In the genomic region with DNA sequence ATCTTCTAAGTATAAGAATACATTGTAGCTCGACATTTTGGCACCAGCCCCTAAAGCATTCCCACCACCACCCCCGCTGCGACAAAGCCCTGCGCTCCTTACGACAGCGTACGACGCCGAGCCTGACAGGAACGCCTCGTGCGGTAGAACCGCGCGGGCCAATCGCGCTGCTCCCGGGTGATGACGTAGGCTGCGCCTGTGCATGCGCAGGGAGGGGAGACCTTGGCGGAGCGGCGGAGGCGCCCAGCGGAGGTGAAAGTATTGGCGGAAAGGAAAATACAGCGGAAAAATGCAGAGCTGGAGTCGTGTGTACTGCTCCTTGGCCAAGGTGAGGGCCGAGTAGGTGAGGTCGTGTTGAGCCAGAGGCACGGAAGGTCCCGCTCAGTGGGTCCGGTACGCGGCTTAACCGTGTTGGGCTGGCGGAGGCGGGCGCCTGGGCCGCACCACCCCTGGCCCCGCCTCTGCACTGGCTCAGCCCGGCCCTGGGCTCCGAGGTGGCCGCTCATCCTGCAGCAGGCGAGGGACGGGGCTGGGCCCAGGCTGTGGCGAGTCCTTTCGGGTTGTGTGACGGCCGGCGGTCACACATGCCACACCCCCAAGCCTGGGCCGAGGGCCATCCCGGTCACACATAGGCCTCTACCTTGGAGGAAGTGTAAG, we compare ENCODE assay signal across 8 cellular contexts. TPM values are rescaled to one million over a fixed set of nuclear protein-coding genes. Genes with fewer than 3 reads are reported as not detected.
DNase-seq lines count a peak whose midpoint lies in the region; ATAC-seq and TF ChIP-seq lines count a peak whose summit lies in the region.

DLD (plus strand) TSS at position 222 of the 657 bp plus-strand sequence; CDS start at position 290, 68 bp downstream.

- H3K4me1 ChIP-seq in DND-41 (ENCODE audit: insufficient read depth, low read length) (peaks cover 45% of the 10 kb centered on the region), GM23248 (ENCODE audit: insufficient read depth) (peaks cover 29% of the 10 kb centered on the region)

- H3K9me2 ChIP-seq in GM23248 (ENCODE audit: insufficient read depth), result no peaks in the 10 kb centered on the region

- peak within 1 kb of the TSS; percentile 90 to 94 for H3K4me3 ChIP-seq in DND-41 (ENCODE audit: low read depth in 1 of 2, low read length in 2 of 2)
- H3K4me3 ChIP-seq in GM23248, result peak within 1 kb of the TSS; percentile 85
- peak within 1 kb of the TSS; percentile 86 for H3K4me3 ChIP-seq in fibroblast of mammary gland (ENCODE audit: control insufficient read depth, low read depth, low read length)

- ATAC-seq in DND-41 (ENCODE audit: insufficient read depth, low read depth), result peak; percentile 99
- peak; percentile 98 for ATAC-seq in activated T-helper 17 cell treated with anti-CD3 and anti-CD28 coated beads, Interleukin-2, amount 50 U/mL, for 72 hours (replicated peaks)
- ATAC-seq in natural killer cell treated with Interleukin-12 subunit alpha and Interleukin-12 subunit beta and Interleukin-15 and Interleukin-18, amount 100 ng/mL, for 72 hours, result peak; percentile 98
- ATAC-seq in stimulated activated naive CD8-positive, alpha-beta T cell treated with anti-CD3 and anti-CD28 coated beads, Interleukin-15, Interleukin-2, amounts not matched to agents 100 U/mL and 50 U/mL, for 24 hours, result peak; percentile 99

- peak within 1 kb of the TSS; percentile 81 for H2AFZ ChIP-seq in DND-41 (ENCODE audit: low read depth, low read length)
- peak within 1 kb of the TSS; percentile 97 for H2AFZ ChIP-seq in GM23248

- peaks cover 31% of the 10 kb centered on the region for H3K36me3 ChIP-seq in DND-41 (ENCODE audit: insufficient read depth, low read length)
- peaks cover 13% of the 10 kb centered on the region; the same call in 1 of the 2 replicates for H3K36me3 ChIP-seq in GM23248 (ENCODE audit: low read depth)

- H3K9me3 ChIP-seq in DND-41 (ENCODE audit: insufficient read depth, low read length, severe bottlenecking) (no peaks in the 10 kb centered on the region), GM23248 (ENCODE audit: low read depth) (no peaks in the 10 kb centered on the region)

- H3K79me2 ChIP-seq in DND-41 (ENCODE audit: insufficient read depth, low read length) (peaks cover 51% of the 10 kb centered on the region), GM23248 (ENCODE audit: insufficient read depth) (peaks cover 49% of the 10 kb centered on the region)

- peaks cover 26% of the 10 kb centered on the region for H4K20me1 ChIP-seq in DND-41 (ENCODE audit: insufficient read depth, low read length)
- no peaks in the 10 kb centered on the region; the same call in 1 of the 2 replicates for H4K20me1 ChIP-seq in GM23248 (ENCODE audit: insufficient read depth)

- H3K27ac ChIP-seq in DND-41 (ENCODE audit: low read length) (peak within 1 kb of the TSS; percentile 87), GM23248 (peak within 1 kb of the TSS; percentile 86), RWPE1 (peak within 1 kb of the TSS; percentile 82)

- DNase-seq in DND-41, result peak; percentile 94
- peak; percentile 98 for DNase-seq in GM23248
- DNase-seq in LHCN-M2 (ENCODE audit: low read depth), result peak; percentile 92
- peak; percentile 94 for DNase-seq in RWPE1 (ENCODE audit: low spot score)
- peak; percentile 90 for DNase-seq in fibroblast of mammary gland (ENCODE audit: low read depth)
- DNase-seq in natural killer cell treated with Interleukin-12 subunit alpha and Interleukin-12 subunit beta and Interleukin-15 and Interleukin-18, amount 100 ng/mL, for 72 hours (ENCODE audit: low spot score), result peak; percentile 95
- DNase-seq in stimulated activated naive CD8-positive, alpha-beta T cell treated with anti-CD3 and anti-CD28 coated beads, Interleukin-15, Interleukin-2, amounts not matched to agents 100 U/mL and 50 U/mL, for 24 hours, result peak; percentile 94

- H3F3A ChIP-seq in GM23248 (ENCODE audit: insufficient read depth), result 0 out of 2 replicates have a peak, but pooled peaks cover 10% of the 10 kb centered on the region

- H3K4me1 Mint-ChIP-seq in activated T-helper 17 cell treated with anti-CD3 and anti-CD28 coated beads, Interleukin-2, amount 50 U/mL, for 72 hours, result peaks cover 24% of the 10 kb centered on the region
- H3K4me1 Mint-ChIP-seq in natural killer cell treated with Interleukin-12 subunit alpha and Interleukin-12 subunit beta and Interleukin-15 and Interleukin-18, amount 100 ng/mL, for 72 hours (ENCODE audit: low read depth in 2 of 2), result peaks cover 36 to 44% of the 10 kb centered on the region in 2 donors

- peak within 1 kb of the TSS; percentile 99 for H3K27ac Mint-ChIP-seq in activated T-helper 17 cell treated with anti-CD3 and anti-CD28 coated beads, Interleukin-2, amount 50 U/mL, for 72 hours
- H3K27ac Mint-ChIP-seq in natural killer cell treated with Interleukin-12 subunit alpha and Interleukin-12 subunit beta and Interleukin-15 and Interleukin-18, amount 100 ng/mL, for 72 hours, result peak within 1 kb of the TSS; percentile 93 to 99

- H3K36me3 Mint-ChIP-seq in activated T-helper 17 cell treated with anti-CD3 and anti-CD28 coated beads, Interleukin-2, amount 50 U/mL, for 72 hours (ENCODE audit: low read depth), result peaks cover 46% of the 10 kb centered on the region
- peaks cover 23% of the 10 kb centered on the region for H3K36me3 Mint-ChIP-seq in natural killer cell treated with Interleukin-12 subunit alpha and Interleukin-12 subunit beta and Interleukin-15 and Interleukin-18, amount 100 ng/mL, for 72 hours

- CTCF ChIA-PET in RWPE1 (lab: Yijun Ruan, JAX), result interaction anchor here (1.0 kb wide), 1 partner anchor 16 kb away, joined by 3 read pairs; no protein-coding TSS in a partner anchor

- peak within 1 kb of the TSS; percentile 64 for H3K4me2 ChIP-seq in DND-41 (ENCODE audit: insufficient read depth, low read length)
- peak within 1 kb of the TSS; percentile 82 for H3K4me2 ChIP-seq in GM23248 (ENCODE audit: unreplicated experiment)

- POLR2A ChIA-PET in RWPE1 (lab: Yijun Ruan, JAX; ENCODE audit: low non-redundant PET), result no interaction called here

- H3K27me3 Mint-ChIP-seq in activated T-helper 17 cell treated with anti-CD3 and anti-CD28 coated beads, Interleukin-2, amount 50 U/mL, for 72 hours, result no peaks in the 10 kb centered on the region
- H3K27me3 Mint-ChIP-seq in natural killer cell treated with Interleukin-12 subunit alpha and Interleukin-12 subunit beta and Interleukin-15 and Interleukin-18, amount 100 ng/mL, for 72 hours, result no peaks in the 10 kb centered on the region

- H3K9me3 Mint-ChIP-seq in activated T-helper 17 cell treated with anti-CD3 and anti-CD28 coated beads, Interleukin-2, amount 50 U/mL, for 72 hours, result no peaks in the 10 kb centered on the region
- no peaks in the 10 kb centered on the region for H3K9me3 Mint-ChIP-seq in natural killer cell treated with Interleukin-12 subunit alpha and Interleukin-12 subunit beta and Interleukin-15 and Interleukin-18, amount 100 ng/mL, for 72 hours

- 1% methylated on average over 48 to 54 of the region's 54 CpGs for WGBS in GM23248 (ENCODE audit: low coverage in 1 of 2, low lambda C conversion rate in 2 of 2, missing lambda C conversion rate in 2 of 2), 2 experiments

- no peaks in the 10 kb centered on the region for H3K27me3 ChIP-seq in DND-41 (ENCODE audit: insufficient read depth, low read length, poor library complexity)
- H3K27me3 ChIP-seq in GM23248 (replicated peaks; ENCODE audit: insufficient read depth), result no peaks in the 10 kb centered on the region

- H3K9ac ChIP-seq in DND-41 (ENCODE audit: low read depth, low read length) (peak within 1 kb of the TSS; percentile 86), GM23248 (peak within 1 kb of the TSS; percentile 90)

- H3K4me3 Mint-ChIP-seq in activated T-helper 17 cell treated with anti-CD3 and anti-CD28 coated beads, Interleukin-2, amount 50 U/mL, for 72 hours, result peak within 1 kb of the TSS; percentile 98
- H3K4me3 Mint-ChIP-seq in natural killer cell treated with Interleukin-12 subunit alpha and Interleukin-12 subunit beta and Interleukin-15 and Interleukin-18, amount 100 ng/mL, for 72 hours, result peak within 1 kb of the TSS; percentile 100

- no peak for TF ChIP-seq CTCF in DND-41 (IDR thresholded peaks at IDR 0.05; ENCODE audit: borderline replicate concordance, extremely low read depth, low read length, poor library complexity, severe bottlenecking)
- no peak for TF ChIP-seq CTCF in RWPE1 (conservative IDR thresholded peaks at IDR 0.05; ENCODE audit: low read depth)
- no peak for TF ChIP-seq CTCF in fibroblast of mammary gland (conservative IDR thresholded peaks at IDR 0.05; ENCODE audit: control insufficient read depth, insufficient read depth, low read depth, low read length)

- in situ Hi-C loops in GM23248 (cut with MboI), result no loop called here

RNA-seq across cellular contexts. Expression of gene DLD, which starts in this region (rescaled TPM):
- 80.1 and 84.5 TPM in 2 replicates for total RNA-seq in GM23248 (2014; rRNA removed; shearing (Covaris generic))
- 97.1 and 99.4 TPM in 2 replicates for polyA plus RNA-seq in GM23248 (2016; fragmentation: Nextera tagmentation; extraction: Ambion mirVana)
- total RNA-seq in LHCN-M2 (2014; rRNA removed), result 109 and 220 TPM in 2 replicates
- polyA plus RNA-seq in LHCN-M2 (2012), result 51.3 TPM
- 100 to 1,000 TPM in 1 of 2 donors, 10 to 100 TPM in 1; 75.3 to 112 TPM for total RNA-seq in activated T-helper 17 cell treated with anti-CD3 and anti-CD28 coated beads, Interleukin-2, amount 50 U/mL, for 72 hours
- total RNA-seq in natural killer cell treated with Interleukin-12 subunit alpha and Interleukin-12 subunit beta and Interleukin-15 and Interleukin-18, amount 100 ng/mL, for 72 hours, result 10 to 100 TPM; 67.7 to 85.5 TPM

Comparison
In these comparisons a context has a peak if more than half of its experiments do, and no peak if none do; other contexts are left out.
1. Peak in every context shown above with its lines: DNase-seq, ATAC-seq, H3K4me3 ChIP-seq and H3K27ac ChIP-seq.